Comparison of ENCODE assay signal across 5 cellular contexts in the genomic region with DNA sequence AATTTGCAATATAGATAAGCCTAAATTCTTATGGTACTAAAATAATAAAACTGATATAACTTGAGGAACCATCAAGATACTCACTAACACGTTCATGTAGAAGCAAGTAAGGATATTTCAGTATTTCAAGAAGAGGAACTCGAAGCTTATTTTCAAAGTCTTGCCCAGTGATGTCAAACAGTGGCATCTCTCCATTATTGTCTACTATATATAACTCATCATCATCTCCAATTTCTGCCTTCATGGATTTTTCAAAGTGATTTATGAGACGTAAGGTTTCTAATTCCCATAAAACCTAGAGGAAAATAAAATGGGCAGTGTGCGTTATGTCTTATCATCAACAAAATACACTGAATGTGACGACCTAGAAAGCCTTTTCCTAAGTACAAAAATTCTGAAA.
"Had no signal": no experiment of that assay in that cellular context is flagged by ENCODE, and none has a peak within 500 bp of the region (broad histone marks: within the 10 kb centered on the region; RNA-seq: fewer than 3 reads in every experiment).

No MANE protein-coding gene starts in this region.

- H3K4me3 Mint-ChIP-seq: GM23338, H9 had no signal

- DNase-seq: H9, HCEC 1CT, IMR-90 had no signal

- H3K27ac Mint-ChIP-seq: GM23338, H9 had no signal

- H3K4me1 Mint-ChIP-seq: GM23338, H9 had no signal

- H3K4me3 ChIP-seq: GM23338, K562 had no signal

- H3K9me3 Mint-ChIP-seq: GM23338, H9 had no signal

- ATAC-seq: GM23338, K562 had no signal
